31 cellular contexts compared by ENCODE assay signal in genomic region chr2:205297368-205297767, GRCh38.
"Had no signal": no experiment of that assay in that cellular context is flagged by ENCODE, and none has a peak within 500 bp of the region (broad histone marks: within the 10 kb centered on the region; RNA-seq: fewer than 3 reads in every experiment).

No MANE protein-coding gene starts in this region.

- H3K4me3 Mint-ChIP-seq: immature natural killer cell; naive thymus-derived CD8-positive, alpha-beta T cell; nephron; neural crest cell; stimulated activated naive B cell treated with anti-CD40 and anti-IgM and Interleukin-4, amounts not matched to agents 10 μg/mL and 1 μg/mL and 100 μg/mL, for 72 hours had no signal

- H3K4me2 ChIP-seq: hepatocyte had no signal

- H3K27ac ChIP-seq: heart right ventricle, hepatocyte, left lung, lower lobe of right lung, pancreas, prostate gland, skin epidermis, stomach, testis, thyroid gland, transverse colon, upper lobe of left lung had no signal

- DNase-seq: heart right ventricle; immature natural killer cell; kidney; left colon; left lung; lower lobe of right lung; mammary epithelial cell; mesenchymal stem cell; naive thymus-derived CD8-positive, alpha-beta T cell; nucleus accumbens; pancreas; posterior cingulate gyrus; retina; right cardiac atrium; stimulated activated CD4-positive, alpha-beta T cell treated with anti-CD3 and anti-CD28 coated beads, Interleukin-12 subunit alpha, Interleukin-12 subunit beta, amount 100 ng/mL, for 4 hours; stimulated activated CD4-positive, alpha-beta T cell treated with anti-CD3 and anti-CD28 coated beads, Interleukin-15, amount 100 ng/mL, for 24 hours; stimulated activated CD4-positive, alpha-beta T cell treated with anti-CD3 and anti-CD28 coated beads, Interleukin-2, amount 100 ng/mL, for 24 hours; stimulated activated CD4-positive, alpha-beta T cell treated with anti-CD3 and anti-CD28 coated beads, Interleukin-4, amount 100 ng/mL, for 1 hour; stimulated activated naive B cell treated with anti-CD40 and anti-IgM and Interleukin-4, amounts not matched to agents 10 μg/mL and 1 μg/mL and 100 μg/mL, for 72 hours; stimulated activated naive CD8-positive, alpha-beta T cell treated with anti-CD3 and anti-CD28 coated beads, Interleukin-15, Interleukin-2, amounts not matched to agents 100 U/mL and 50 U/mL, for 24 hours; stomach; testis; thyroid gland; transverse colon; upper lobe of left lung had no signal

- H3K4me3 ChIP-seq: heart right ventricle, hepatocyte, left lung, lower lobe of right lung, pancreas, prostate gland, skin epidermis, stomach, testis, thyroid gland, transverse colon, upper lobe of left lung had no signal

- H3K4me1 Mint-ChIP-seq: immature natural killer cell; naive thymus-derived CD8-positive, alpha-beta T cell; nephron had no signal

- H3K27me3 ChIP-seq: heart right ventricle, hepatocyte, left lung, pancreas, stomach, testis, thyroid gland, transverse colon, upper lobe of left lung had no signal

- H3K4me1 ChIP-seq: heart right ventricle, left lung, lower lobe of right lung, prostate gland, stomach, testis, thyroid gland, upper lobe of left lung had no signal

- H2AFZ ChIP-seq: hepatocyte had no signal

- H3K36me3 ChIP-seq: left lung, lower lobe of right lung, pancreas, prostate gland, thyroid gland, transverse colon had no signal

- H3K27ac Mint-ChIP-seq: immature natural killer cell; naive thymus-derived CD8-positive, alpha-beta T cell; nephron; stimulated activated naive B cell treated with anti-CD40 and anti-IgM and Interleukin-4, amounts not matched to agents 10 μg/mL and 1 μg/mL and 100 μg/mL, for 72 hours had no signal

- H3K27me3 Mint-ChIP-seq: stimulated activated naive B cell treated with anti-CD40 and anti-IgM and Interleukin-4, amounts not matched to agents 10 μg/mL and 1 μg/mL and 100 μg/mL, for 72 hours had no signal

- H3K36me3 Mint-ChIP-seq: immature natural killer cell; naive thymus-derived CD8-positive, alpha-beta T cell; stimulated activated naive B cell treated with anti-CD40 and anti-IgM and Interleukin-4, amounts not matched to agents 10 μg/mL and 1 μg/mL and 100 μg/mL, for 72 hours had no signal

- H3K9me3 ChIP-seq: heart right ventricle, left lung, lower lobe of right lung, pancreas, prostate gland, stomach, testis, thyroid gland, transverse colon, upper lobe of left lung had no signal

- ATAC-seq: heart right ventricle; left colon; left lung; lower lobe of right lung; naive thymus-derived CD8-positive, alpha-beta T cell; pancreas; right cardiac atrium; sciatic nerve; stimulated activated naive B cell treated with anti-CD40 and anti-IgM and Interleukin-4, amounts not matched to agents 10 μg/mL and 1 μg/mL and 100 μg/mL, for 72 hours; stimulated activated naive CD8-positive, alpha-beta T cell treated with anti-CD3 and anti-CD28 coated beads, Interleukin-15, Interleukin-2, amounts not matched to agents 100 U/mL and 50 U/mL, for 24 hours had no signal

- H3K79me2 ChIP-seq: hepatocyte had no signal

- H3K9me3 Mint-ChIP-seq: nephron, neural crest cell had no signal
